Comparison of ENCODE assay signal across 14 cellular contexts in genomic region chr18:35688757-35689156, GRCh38.
DNase-seq lines count a peak whose midpoint lies in the region; ATAC-seq and TF ChIP-seq lines count a peak whose summit lies in the region.
"Had no signal": no experiment of that assay in that cellular context is flagged by ENCODE, and none has a peak within 500 bp of the region (broad histone marks: within the 10 kb centered on the region; RNA-seq: fewer than 3 reads in every experiment).

No MANE protein-coding gene starts in this region.

- peaks cover 8% of the 10 kb centered on the region for H3K4me1 ChIP-seq in foreskin keratinocyte
- H3K4me1 ChIP-seq in sigmoid colon: no peaks in the 10 kb centered on the region
- no peaks in the 10 kb centered on the region for H3K4me1 ChIP-seq in PC-3 (ENCODE audit: insufficient read depth, low read length)
- H3K4me1 ChIP-seq: vagina had no signal

- H3K27me3 ChIP-seq in foreskin keratinocyte: no peaks in the 10 kb centered on the region
- H3K27me3 ChIP-seq in sigmoid colon: no peaks in the 10 kb centered on the region
- H3K27me3 ChIP-seq in PC-3 (ENCODE audit: low read length): no peaks in the 10 kb centered on the region
- H3K27me3 ChIP-seq: vagina had no signal

- no peaks in the 10 kb centered on the region for H3K9me2 ChIP-seq in PC-3 (replicated peaks; ENCODE audit: low read length)

- no peaks in the 10 kb centered on the region for H3K4me1 Mint-ChIP-seq in activated CD8-positive, alpha-beta T cell treated with anti-CD3 and anti-CD28 coated beads, Interleukin-2, amount 10 ng/mL, durations not matched to agents 7 days and 5 days (ENCODE audit: low read depth)

- TF ChIP-seq CTCF in foreskin keratinocyte (conservative IDR thresholded peaks at IDR 0.05) (no peak), sigmoid colon (IDR thresholded peaks at IDR 0.05) (no peak), PC-3 (conservative IDR thresholded peaks at IDR 0.05; ENCODE audit: low read depth, low read length) (no peak)

- H3K9ac ChIP-seq in PC-3 (ENCODE audit: low read length): no peak overlapping the region

- 89 to 96% methylated on average over 1 of the region's 1 CpG for WGBS in sigmoid colon, 2 donors

- H3K4me3 ChIP-seq in sigmoid colon: no peak overlapping the region
- H3K4me3 ChIP-seq in PC-3 (ENCODE audit: low read length): no peak overlapping the region
- H3K4me3 ChIP-seq: vagina had no signal

- intact Hi-C loops in sigmoid colon (cut with DNase I): no loop called here
- intact Hi-C loops in PC-3 (cut with micrococcal nuclease): no loop called here

- peak; percentile 94 for ATAC-seq in GM18520 (IDR thresholded peaks at IDR 0.05; ENCODE audit: unreplicated experiment)
- peak; percentile 78 for ATAC-seq in GM21576 (IDR thresholded peaks at IDR 0.05; ENCODE audit: unreplicated experiment)
- ATAC-seq in HG03342 (IDR thresholded peaks at IDR 0.05; ENCODE audit: unreplicated experiment): peak; percentile 86
- ATAC-seq in foreskin keratinocyte: peak; percentile 85
- no peak for ATAC-seq in PC-3
- no peak for ATAC-seq in activated CD8-positive, alpha-beta T cell treated with anti-CD3 and anti-CD28 coated beads, Interleukin-2, amount 10 ng/mL, durations not matched to agents 7 days and 5 days
- ATAC-seq: Right ventricle myocardium inferior had no signal

- H2AFZ ChIP-seq in PC-3 (ENCODE audit: low read length): no peak overlapping the region

- no peaks in the 10 kb centered on the region for H3K79me2 ChIP-seq in PC-3 (ENCODE audit: low read length)

- no TSS peak for BruUV-seq in PC-3 (replicated peaks; lab: Mats Ljungman, UMichigan)

- no peaks in the 10 kb centered on the region for H3K36me3 Mint-ChIP-seq in activated CD8-positive, alpha-beta T cell treated with anti-CD3 and anti-CD28 coated beads, Interleukin-2, amount 10 ng/mL, durations not matched to agents 7 days and 5 days (ENCODE audit: low read depth)

- H3K27ac ChIP-seq in foreskin keratinocyte: peak overlapping the region; percentile 15
- no peak overlapping the region for H3K27ac ChIP-seq in sigmoid colon
- H3K27ac ChIP-seq in PC-3 (ENCODE audit: low read length): no peak overlapping the region
- H3K27ac ChIP-seq: vagina had no signal

- POLR2A ChIA-PET in PC-3 (lab: Charles Lee; ENCODE audit: unreplicated experiment): no interaction called here
- POLR2A ChIA-PET in activated CD8-positive, alpha-beta T cell treated with anti-CD3 and anti-CD28 coated beads, Interleukin-2, amount 10 ng/mL, durations not matched to agents 7 days and 5 days (lab: Charles Lee): no interaction called here

- H4K20me1 ChIP-seq in PC-3 (ENCODE audit: low read length): no peaks in the 10 kb centered on the region

- no peak overlapping the region for H3K27ac Mint-ChIP-seq in activated CD8-positive, alpha-beta T cell treated with anti-CD3 and anti-CD28 coated beads, Interleukin-2, amount 10 ng/mL, durations not matched to agents 7 days and 5 days

- TF ChIP-seq EP300 in sigmoid colon (IDR thresholded peaks at IDR 0.05): no peak

- no peak overlapping the region for H3K4me2 ChIP-seq in PC-3 (ENCODE audit: low read length)

- no peaks in the 10 kb centered on the region for H3K27me3 Mint-ChIP-seq in activated CD8-positive, alpha-beta T cell treated with anti-CD3 and anti-CD28 coated beads, Interleukin-2, amount 10 ng/mL, durations not matched to agents 7 days and 5 days (ENCODE audit: low read depth)

- H3K4me3 Mint-ChIP-seq in activated CD8-positive, alpha-beta T cell treated with anti-CD3 and anti-CD28 coated beads, Interleukin-2, amount 10 ng/mL, durations not matched to agents 7 days and 5 days: no peak overlapping the region

- CTCF ChIA-PET in PC-3 (lab: Charles Lee): no interaction called here
- CTCF ChIA-PET in activated CD8-positive, alpha-beta T cell treated with anti-CD3 and anti-CD28 coated beads, Interleukin-2, amount 10 ng/mL, durations not matched to agents 7 days and 5 days (lab: Charles Lee): no interaction called here

- H3K36me3 ChIP-seq in sigmoid colon: peaks cover 0 to 41% (median 11%) of the 10 kb centered on the region in 4 donors
- no peaks in the 10 kb centered on the region for H3K36me3 ChIP-seq in PC-3 (ENCODE audit: low read depth, low read length)

- no peaks in the 10 kb centered on the region for H3K9me3 ChIP-seq in sigmoid colon
- H3K9me3 ChIP-seq in PC-3 (ENCODE audit: low read length): no peaks in the 10 kb centered on the region
- H3K9me3 ChIP-seq: vagina had no signal

- TF ChIP-seq POLR2A in sigmoid colon (IDR thresholded peaks at IDR 0.05): no peak

- no peaks in the 10 kb centered on the region for H3F3A ChIP-seq in PC-3 (ENCODE audit: low read length, unreplicated experiment)

- peak; percentile 12 to 62 for DNase-seq in foreskin keratinocyte
- no peak for DNase-seq in sigmoid colon
- no peak for DNase-seq in PC-3
- no peak for DNase-seq in NCI-H1417 treated with DMSO at 0.1 percent for 48 hours (lab: John Stamatoyannopoulos, UW)
- no peak for DNase-seq in activated CD8-positive, alpha-beta T cell treated with anti-CD3 and anti-CD28 coated beads, Interleukin-2, amount 10 ng/mL, durations not matched to agents 7 days and 5 days
- DNase-seq: activated CD4-positive, alpha-beta T cell treated with anti-CD3 and anti-CD28 coated beads, Interleukin-2, amount 50 U/mL, for 48 hours; amygdala; kidney; NCI-H1930 had no signal

- no peaks in the 10 kb centered on the region for H3K9me3 Mint-ChIP-seq in activated CD8-positive, alpha-beta T cell treated with anti-CD3 and anti-CD28 coated beads, Interleukin-2, amount 10 ng/mL, durations not matched to agents 7 days and 5 days (ENCODE audit: insufficient read depth)

Comparison
In these comparisons a context has a peak if more than half of its experiments do, and no peak if none do; other contexts are left out.
1. ATAC-seq: peak in GM18520 (single experiment), GM21576 (single experiment), HG03342 (single experiment) and foreskin keratinocyte (single experiment); none in PC-3 (single experiment) and activated CD8-positive, alpha-beta T cell treated with anti-CD3 and anti-CD28 coated beads, Interleukin-2, amount 10 ng/mL, durations not matched to agents 7 days and 5 days (single experiment).
2. DNase-seq: peak in foreskin keratinocyte (2 of 2); none in sigmoid colon (single experiment), PC-3 (single experiment), NCI-H1417 treated with DMSO at 0.1 percent for 48 hours (single experiment) and activated CD8-positive, alpha-beta T cell treated with anti-CD3 and anti-CD28 coated beads, Interleukin-2, amount 10 ng/mL, durations not matched to agents 7 days and 5 days (single experiment).